In genomic region chr4:41480985-41481384, GRCh38 we compare ENCODE assay signal across 27 cellular contexts. TPM values are rescaled to one million over a fixed set of nuclear protein-coding genes. Genes with fewer than 3 reads are reported as not detected.
"Had no signal": no experiment of that assay in that cellular context is flagged by ENCODE, and none has a peak within 500 bp of the region (broad histone marks: within the 10 kb centered on the region; RNA-seq: fewer than 3 reads in every experiment).

No MANE protein-coding gene starts in this region.

- H3K27me3 ChIP-seq: ascending aorta, breast epithelium, colonic mucosa had no signal

- H3K9me3 ChIP-seq: ascending aorta, breast epithelium, colonic mucosa had no signal

- FAIRE-seq: frontal cortex had no signal

- H3K4me1 ChIP-seq: breast epithelium, colonic mucosa had no signal

- H3K4me3 ChIP-seq: ascending aorta, breast epithelium, cardiac muscle cell, colonic mucosa had no signal

- H3K36me3 ChIP-seq: ascending aorta, breast epithelium, cardiac muscle cell, colonic mucosa had no signal

- ATAC-seq: activated CD4-positive, alpha-beta T cell treated with anti-CD3 and anti-CD28 coated beads for 36 hours; activated naive CD4-positive, alpha-beta T cell treated with anti-CD3 and anti-CD28 coated beads, Interleukin-2, amount 50 U/mL, for 72 hours; activated T-cell treated with anti-CD3 and anti-CD28 coated beads, Interleukin-2, amount 50 U/mL, for 72 hours; esophagus mucosa had no signal

- DNase-seq: activated CD4-positive, alpha-beta memory T cell treated with anti-CD3 and anti-CD28 coated beads, Interleukin-2, amount 10 ng/mL, durations not matched to agents 7 days and 5 days; activated CD4-positive, alpha-beta T cell treated with anti-CD3 and anti-CD28 coated beads for 36 hours; activated CD4-positive, alpha-beta T cell treated with anti-CD3 and anti-CD28 coated beads, Interleukin-2, amount 10 ng/mL, durations not matched to agents 24 days and 14 days; activated CD4-positive, CD25-positive, alpha-beta regulatory T cell; activated CD4-positive, CD25-positive, alpha-beta regulatory T cell treated with anti-CD3 and anti-CD28 coated beads, Interleukin-2, amount 50 U/mL, for 72 hours; activated CD8-positive, alpha-beta memory T cell treated with anti-CD3 and anti-CD28 coated beads, Interleukin-2, amount 50 U/mL, for 48 hours; activated gamma-delta T cell; activated naive CD4-positive, alpha-beta T cell; activated naive CD4-positive, alpha-beta T cell treated with anti-CD3 and anti-CD28 coated beads, Interleukin-2, amount 10 ng/mL, durations not matched to agents 7 days and 5 days; activated naive CD8-positive, alpha-beta T cell treated with anti-CD3 and anti-CD28 coated beads, Interleukin-2, amount 10 ng/mL, durations not matched to agents 7 days and 5 days; activated T-cell treated with anti-CD3 and anti-CD28 coated beads for 4 hours; activated T-cell treated with anti-CD3 and anti-CD28 coated beads, Interleukin-2, amount 50 U/mL, for 24 hours; activated T-cell treated with anti-CD3 and anti-CD28 coated beads, Interleukin-2, amount 50 U/mL, for 72 hours; central memory CD4-positive, alpha-beta T cell; cerebellar nuclear complex; colonic mucosa; effector memory CD4-positive, alpha-beta T cell; endodermal cell; foreskin fibroblast; T-helper 2 cell had no signal

- H3K27ac ChIP-seq: ascending aorta, breast epithelium, cardiac muscle cell, colonic mucosa had no signal

RNA-seq across cellular contexts. Expression of gene LIMCH1, which starts 57.0 kb away (rescaled TPM):
- total RNA-seq: activated CD4-positive, alpha-beta memory T cell treated with anti-CD3 and anti-CD28 coated beads, Interleukin-2, amount 10 ng/mL, durations not matched to agents 7 days and 5 days; activated CD4-positive, alpha-beta T cell treated with anti-CD3 and anti-CD28 coated beads for 36 hours; activated CD4-positive, alpha-beta T cell treated with anti-CD3 and anti-CD28 coated beads, Interleukin-2, amount 10 ng/mL, durations not matched to agents 24 days and 14 days; activated naive CD4-positive, alpha-beta T cell treated with anti-CD3 and anti-CD28 coated beads, Interleukin-2, amount 50 U/mL, for 72 hours; activated naive CD8-positive, alpha-beta T cell treated with anti-CD3 and anti-CD28 coated beads, Interleukin-2, amount 10 ng/mL, durations not matched to agents 7 days and 5 days; activated T-cell treated with anti-CD3 and anti-CD28 coated beads, Interleukin-2, amount 50 U/mL, for 72 hours; T-helper 1 cell treated with Interleukin-12 subunit alpha and Interleukin-12 subunit beta and Interleukin-4 antibody, amounts not matched to agents 30 ng/mL and 1 ng/mL, for 36 hours had no signal
